ENCODE assay signal across 1 cellular context in the genomic region with DNA sequence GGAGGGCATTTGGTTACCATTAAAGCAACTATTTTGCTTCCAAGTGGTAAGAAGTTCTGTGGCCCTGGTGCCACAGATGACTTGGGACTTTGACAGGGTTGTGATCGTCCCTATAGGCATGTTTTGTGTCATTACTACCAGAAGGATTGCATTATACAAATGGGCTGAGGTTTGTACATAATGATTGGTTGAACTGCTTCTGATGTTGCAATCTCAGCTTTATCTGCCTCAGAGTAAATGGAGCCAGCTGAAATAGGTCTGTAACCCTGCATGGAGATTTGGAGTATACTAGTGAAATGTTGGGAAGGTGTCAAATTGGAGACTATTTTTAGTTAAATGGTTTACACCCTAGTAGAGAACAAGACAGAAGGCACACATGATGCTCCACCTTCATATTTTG.
TF ChIP-seq lines count a peak whose summit lies in the region.

No MANE protein-coding gene starts in this region.

TF ChIP-seq in IMR-90, 13 proteins besides CTCF, POLR2A, EP300 and RAD21:
- no peak for TF ChIP-seq MAZ (IDR thresholded peaks at IDR 0.05; ENCODE audit: borderline replicate concordance, low read depth, low read length)
- TF ChIP-seq CEBPB (IDR thresholded peaks at IDR 0.05; ENCODE audit: low read depth, low read length): peak; percentile 81
TF ChIP-seq in IMR-90: peak in this region for 1.
